1 cellular context compared by ENCODE assay signal in the genomic region with DNA sequence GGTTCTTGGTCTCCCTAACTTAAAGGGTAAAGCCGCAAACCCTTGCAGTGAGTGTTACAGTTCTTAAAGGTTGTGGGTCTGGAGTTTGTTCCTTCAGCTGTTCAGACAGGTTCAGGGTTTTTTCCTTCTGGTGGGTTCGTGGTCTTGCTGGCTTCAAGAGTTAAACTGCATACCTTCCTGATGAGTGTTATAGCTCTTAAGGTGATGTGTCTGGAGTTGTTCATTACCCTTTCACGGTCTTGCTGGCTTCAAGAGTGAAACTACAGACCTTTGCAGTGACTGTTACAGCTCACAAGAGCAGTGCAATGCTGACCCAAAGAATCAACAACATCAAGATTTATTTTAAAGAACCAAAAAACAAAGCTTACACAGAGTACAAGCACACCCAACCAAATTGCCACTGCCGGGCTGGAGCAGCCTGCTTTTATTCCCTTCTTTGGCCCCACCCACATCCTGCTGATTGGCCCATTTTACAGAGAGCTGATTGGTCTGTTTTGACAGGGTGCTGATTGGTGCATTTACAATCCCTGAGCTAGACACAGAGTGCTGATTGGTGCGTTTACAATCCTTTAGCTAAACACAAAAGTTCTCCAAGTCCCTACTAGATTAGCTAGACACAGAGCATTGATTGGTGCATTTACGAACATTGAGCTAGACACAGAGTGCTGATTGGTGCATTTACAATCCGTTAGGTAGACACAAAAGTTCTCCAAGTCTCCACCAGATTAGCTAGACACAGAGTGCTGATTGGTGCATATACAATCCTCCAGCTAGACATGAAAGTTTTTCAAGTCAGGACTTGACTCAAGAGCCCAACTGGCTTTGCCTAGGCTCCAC.
TF ChIP-seq lines count a peak whose summit lies in the region.

No MANE protein-coding gene starts in this region.

TF ChIP-seq in WTC11, 78 proteins besides CTCF, POLR2A, EP300 and RAD21:
- peak; percentile 60 for TF ChIP-seq NFYB (CRISPR knock-in tag; conservative IDR thresholded peaks at IDR 0.05; ENCODE audit: low read depth)
TF ChIP-seq in WTC11: peak in this region for 1; not testable (repeated sequence) for 77.
